Comparison of ENCODE assay signal across 14 cellular contexts in genomic region chr6:126228001-126228791, GRCh38.
DNase-seq lines count a peak whose midpoint lies in the region; TF ChIP-seq lines count a peak whose summit lies in the region.
"Had no signal": no experiment of that assay in that cellular context is flagged by ENCODE, and none has a peak within 500 bp of the region (broad histone marks: within the 10 kb centered on the region; RNA-seq: fewer than 3 reads in every experiment).

No MANE protein-coding gene starts in this region.

- TF ChIP-seq CTCF in H9 (conservative IDR thresholded peaks at IDR 0.05), result no peak
- TF ChIP-seq CTCF in WERI-Rb-1 (IDR thresholded peaks at IDR 0.05; ENCODE audit: low read depth, low read length), result no peak
- no peak for TF ChIP-seq CTCF in nephron (IDR thresholded peaks at IDR 0.05; ENCODE audit: unreplicated experiment in 3 of 3)

- H3K4me3 Mint-ChIP-seq in H9 (no peak overlapping the region), nephron (no peak overlapping the region)
- H3K4me3 Mint-ChIP-seq in activated CD4-positive, alpha-beta T cell treated with anti-CD3 and anti-CD28 coated beads, Interleukin-2, amount 10 ng/mL, durations not matched to agents 7 days and 5 days, result no peak overlapping the region
- H3K4me3 Mint-ChIP-seq: natural killer cell treated with Interleukin-12 subunit alpha and Interleukin-12 subunit beta and Interleukin-15 and Interleukin-18, amount 100 ng/mL, for 72 hours had no signal

- no peak overlapping the region for H3T11ph ChIP-seq in H9 (ENCODE audit: low read length)

- H4K20me1 ChIP-seq in H9 (ENCODE audit: control insufficient read depth, insufficient read depth, insufficient read length), result no peaks in the 10 kb centered on the region

- H3K27ac Mint-ChIP-seq in H9, result peak overlapping the region in 2 of 3 experiments; percentile 27 to 49; a peak in 2 of 7 replicates
- peak overlapping the region; percentile 62 to 77 (median 72) for H3K27ac Mint-ChIP-seq in nephron
- H3K27ac Mint-ChIP-seq in activated CD4-positive, alpha-beta T cell treated with anti-CD3 and anti-CD28 coated beads, Interleukin-2, amount 10 ng/mL, durations not matched to agents 7 days and 5 days, result no peak overlapping the region
- H3K27ac Mint-ChIP-seq: natural killer cell treated with Interleukin-12 subunit alpha and Interleukin-12 subunit beta and Interleukin-15 and Interleukin-18, amount 100 ng/mL, for 72 hours had no signal

- no peak overlapping the region for H3K14ac ChIP-seq in H9 (ENCODE audit: insufficient read depth, low read length)

- no peak overlapping the region for H2BK5ac ChIP-seq in H9 (ENCODE audit: insufficient read length, low read length)

- no peak overlapping the region for H4K8ac ChIP-seq in H9 (replicated peaks; ENCODE audit: insufficient read length, low read depth, low read length)

- no peaks in the 10 kb centered on the region for H3K23me2 ChIP-seq in H9 (ENCODE audit: insufficient read length, low read depth, low read length, poor library complexity, severe bottlenecking)

- DNase-seq in H9 (no peak), NCI-H2171 treated with DMSO at 0.1 percent for 48 hours (lab: John Stamatoyannopoulos, UW) (peak; percentile 92), WERI-Rb-1 (peak; percentile 84), KG1 (lab: John Stamatoyannopoulos, UW) (no peak)
- no peak for DNase-seq in central memory CD4-positive, alpha-beta T cell
- DNase-seq in activated CD4-positive, alpha-beta T cell treated with anti-CD3 and anti-CD28 coated beads, Interleukin-2, amount 10 ng/mL, durations not matched to agents 7 days and 5 days, result no peak
- no peak for DNase-seq in activated CD4-positive, alpha-beta T cell treated with anti-CD3 and anti-CD28 coated beads, Interleukin-2, amount 50 U/mL, for 4 hours
- DNase-seq: activated CD4-positive, CD25-positive, alpha-beta regulatory T cell; activated T-cell treated with anti-CD3 and anti-CD28 coated beads, Interleukin-2, amount 50 U/mL, for 1 hour; gastrocnemius medialis; Karpas-422; left colon had no signal

- POLR2A ChIA-PET in activated CD4-positive, alpha-beta T cell treated with anti-CD3 and anti-CD28 coated beads, Interleukin-2, amount 10 ng/mL, durations not matched to agents 7 days and 5 days (lab: Charles Lee), result no interaction called here

- H4K91ac ChIP-seq in H9 (ENCODE audit: insufficient read length, low read depth, low read length), result no peak overlapping the region

- no peaks in the 10 kb centered on the region for H3K79me2 ChIP-seq in H9 (ENCODE audit: insufficient read depth, low read length)

- no peak overlapping the region for H3K23ac ChIP-seq in H9 (ENCODE audit: insufficient read length, low read depth, low read length)

- H2BK20ac ChIP-seq in H9 (ENCODE audit: low read depth, low read length, poor library complexity, severe bottlenecking), result no peak overlapping the region

- H3K27ac ChIP-seq in H9 (ENCODE audit: insufficient read length, low read depth, low read length) (no peak overlapping the region), WERI-Rb-1 (peak overlapping the region; percentile 58)
- H3K27ac ChIP-seq: gastrocnemius medialis had no signal

- H3K18ac ChIP-seq in H9 (ENCODE audit: insufficient read length, low read depth, low read length), result no peak overlapping the region

- H3K27me3 ChIP-seq in H9 (ENCODE audit: insufficient read depth, low read length), result no peaks in the 10 kb centered on the region
- H3K27me3 ChIP-seq in WERI-Rb-1 (ENCODE audit: insufficient read depth, low read depth, severe bottlenecking), result no peaks in the 10 kb centered on the region
- H3K27me3 ChIP-seq: gastrocnemius medialis had no signal

- H3K36me3 Mint-ChIP-seq in H9 (ENCODE audit: insufficient read depth in 1 of 3, low read depth in 3 of 3), result peaks cover 0 to 2% (median 0%) of the 10 kb centered on the region in 3 experiments; a peak in 1 of 7 replicates
- peaks cover 15% of the 10 kb centered on the region for H3K36me3 Mint-ChIP-seq in nephron (ENCODE audit: low read depth)
- no peaks in the 10 kb centered on the region for H3K36me3 Mint-ChIP-seq in activated CD4-positive, alpha-beta T cell treated with anti-CD3 and anti-CD28 coated beads, Interleukin-2, amount 10 ng/mL, durations not matched to agents 7 days and 5 days (ENCODE audit: low read depth)
- H3K36me3 Mint-ChIP-seq: natural killer cell treated with Interleukin-12 subunit alpha and Interleukin-12 subunit beta and Interleukin-15 and Interleukin-18, amount 100 ng/mL, for 72 hours had no signal

- peak overlapping the region; percentile 19 for H3K4me3 ChIP-seq in WERI-Rb-1 (ENCODE audit: low read depth, low read length)
- H3K4me3 ChIP-seq: gastrocnemius medialis had no signal

- no peaks in the 10 kb centered on the region for H3K79me1 ChIP-seq in H9 (ENCODE audit: insufficient read depth, low read depth, low read length, poor library complexity, severe bottlenecking)

- no peak overlapping the region for H3K9ac ChIP-seq in H9 (ENCODE audit: extremely low read depth, insufficient read length, low read length)

- WGBS in H9 (ENCODE audit: extremely low coverage, insufficient read length, low lambda C conversion rate), result no CpG with 5 or more reads among the region's 10 CpGs

- no peak overlapping the region for H3K4ac ChIP-seq in H9 (ENCODE audit: low read depth, low read length)

- H2AFZ ChIP-seq in H9 (ENCODE audit: low read length), result no peak overlapping the region

- no peaks in the 10 kb centered on the region for H3K36me3 ChIP-seq in WERI-Rb-1
- H3K36me3 ChIP-seq: gastrocnemius medialis had no signal

- H4K5ac ChIP-seq in H9 (ENCODE audit: insufficient read length, low read depth, low read length), result no peak overlapping the region

- CTCF ChIA-PET in activated CD4-positive, alpha-beta T cell treated with anti-CD3 and anti-CD28 coated beads, Interleukin-2, amount 10 ng/mL, durations not matched to agents 7 days and 5 days (lab: Charles Lee), result no interaction called here

- H3K27me3 Mint-ChIP-seq in H9 (ENCODE audit: low read depth) (no peaks in the 10 kb centered on the region; the same call in 1 of the 2 replicates), nephron (ENCODE audit: low read depth) (no peaks in the 10 kb centered on the region)
- H3K27me3 Mint-ChIP-seq in activated CD4-positive, alpha-beta T cell treated with anti-CD3 and anti-CD28 coated beads, Interleukin-2, amount 10 ng/mL, durations not matched to agents 7 days and 5 days, result no peaks in the 10 kb centered on the region
- H3K27me3 Mint-ChIP-seq: natural killer cell treated with Interleukin-12 subunit alpha and Interleukin-12 subunit beta and Interleukin-15 and Interleukin-18, amount 100 ng/mL, for 72 hours had no signal

- H3K4me2 ChIP-seq in H9 (ENCODE audit: insufficient read depth, insufficient read length, low read length), result no peak overlapping the region

- H3K4me1 Mint-ChIP-seq in H9 (peaks cover 8 to 13% of the 10 kb centered on the region in 2 experiments), nephron (peaks cover 36% of the 10 kb centered on the region)
- no peaks in the 10 kb centered on the region for H3K4me1 Mint-ChIP-seq in activated CD4-positive, alpha-beta T cell treated with anti-CD3 and anti-CD28 coated beads, Interleukin-2, amount 10 ng/mL, durations not matched to agents 7 days and 5 days

- H2AK5ac ChIP-seq in H9 (ENCODE audit: insufficient read length, low read length), result no peak overlapping the region

- H3K9me3 Mint-ChIP-seq in H9 (no peaks in the 10 kb centered on the region; a peak in 1 of 5 replicates), nephron (peaks cover 8% of the 10 kb centered on the region)
- no peaks in the 10 kb centered on the region for H3K9me3 Mint-ChIP-seq in activated CD4-positive, alpha-beta T cell treated with anti-CD3 and anti-CD28 coated beads, Interleukin-2, amount 10 ng/mL, durations not matched to agents 7 days and 5 days

- no peak overlapping the region for H2BK120ac ChIP-seq in H9 (ENCODE audit: low read depth, low read length, poor library complexity, severe bottlenecking)

- H3K9me3 ChIP-seq in H9 (ENCODE audit: control insufficient read depth, low read depth, low read length) (no peaks in the 10 kb centered on the region), WERI-Rb-1 (ENCODE audit: severe bottlenecking) (peaks cover 3% of the 10 kb centered on the region)
- H3K9me3 ChIP-seq: gastrocnemius medialis had no signal

- no peaks in the 10 kb centered on the region; the same call in 1 of the 2 replicates for H3K4me1 ChIP-seq in H9 (ENCODE audit: insufficient read depth, low read length)
- H3K4me1 ChIP-seq: gastrocnemius medialis had no signal

- H3K56ac ChIP-seq in H9 (ENCODE audit: insufficient read length, low read depth, low read length), result no peak overlapping the region

- no peak overlapping the region for H2BK15ac ChIP-seq in H9 (ENCODE audit: low read depth, low read length)

- H2BK12ac ChIP-seq in H9 (ENCODE audit: insufficient read length, low read depth, low read length), result no peak overlapping the region

Comparison
In these comparisons a context has a peak if more than half of its experiments do, and no peak if none do; other contexts are left out.
1. DNase-seq: peak in NCI-H2171 treated with DMSO at 0.1 percent for 48 hours (single experiment) and WERI-Rb-1 (single experiment); none in H9 (single experiment), central memory CD4-positive, alpha-beta T cell (single experiment), KG1 (single experiment), activated CD4-positive, alpha-beta T cell treated with anti-CD3 and anti-CD28 coated beads, Interleukin-2, amount 10 ng/mL, durations not matched to agents 7 days and 5 days (single experiment) and activated CD4-positive, alpha-beta T cell treated with anti-CD3 and anti-CD28 coated beads, Interleukin-2, amount 50 U/mL, for 4 hours (0 of 2).